Comparison of ENCODE assay signal across 10 cellular contexts in the genomic region with DNA sequence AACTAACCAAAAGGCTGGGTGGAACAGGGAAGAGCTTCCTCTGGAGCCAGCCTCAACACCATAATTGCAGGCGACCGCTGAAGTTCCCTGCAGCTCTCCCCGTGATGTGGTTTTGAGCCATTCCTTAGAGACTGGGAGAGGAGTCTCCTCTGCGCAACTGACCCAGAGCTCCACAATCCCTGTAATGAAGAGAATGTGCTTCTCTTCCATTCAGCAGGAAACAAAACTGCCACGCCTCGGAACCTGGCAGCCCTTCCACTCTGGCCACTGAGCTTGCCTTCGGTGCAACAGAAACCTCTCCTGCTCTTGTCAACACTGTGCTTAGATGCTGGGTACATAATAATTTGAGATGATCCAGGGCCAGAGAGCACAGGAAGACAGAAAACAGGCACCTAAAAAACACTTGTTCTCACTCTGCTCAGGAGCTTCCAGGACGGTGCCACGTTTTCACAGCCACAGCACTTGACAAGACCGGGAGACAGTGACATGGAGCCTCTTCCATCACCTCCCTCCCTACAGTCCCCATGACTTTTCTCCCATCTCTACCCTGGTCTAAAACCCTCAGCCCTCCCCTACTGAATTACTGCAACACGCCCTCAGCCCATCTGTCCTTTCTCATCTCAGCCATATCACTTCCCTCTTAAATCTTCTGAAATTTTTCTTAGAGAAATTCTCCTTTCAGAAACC.
DNase-seq lines count a peak whose midpoint lies in the region; ATAC-seq and TF ChIP-seq lines count a peak whose summit lies in the region.
"Had no signal": no experiment of that assay in that cellular context is flagged by ENCODE, and none has a peak within 500 bp of the region (broad histone marks: within the 10 kb centered on the region; RNA-seq: fewer than 3 reads in every experiment).

No MANE protein-coding gene starts in this region.

- no peaks in the 10 kb centered on the region for H3K79me2 ChIP-seq in OCI-LY7 (ENCODE audit: insufficient read depth, low read depth, low read length)

- TF ChIP-seq EP300 in upper lobe of left lung (IDR thresholded peaks at IDR 0.05), result no peak

- TF ChIP-seq CTCF in lung (IDR thresholded peaks at IDR 0.05; ENCODE audit: control extremely low read depth, extremely low read depth), result no peak
- no peak for TF ChIP-seq CTCF in upper lobe of left lung (IDR thresholded peaks at IDR 0.05)
- no peak for TF ChIP-seq CTCF in OCI-LY7 (conservative IDR thresholded peaks at IDR 0.05; ENCODE audit: low read length)

- H4K20me1 ChIP-seq in OCI-LY7 (ENCODE audit: insufficient read depth, low read length), result no peaks in the 10 kb centered on the region

- BruUV-seq in OCI-LY7 (replicated peaks; lab: Mats Ljungman, UMichigan), result no TSS peak

- ATAC-seq in lung (ENCODE audit: insufficient read depth, low FRiP score) (peak; percentile 17), upper lobe of left lung (ENCODE audit: low FRiP score in 2 of 2) (peak in 1 of 2 donors; percentile 61), HG02973 (IDR thresholded peaks at IDR 0.05; ENCODE audit: unreplicated experiment) (no peak)

- peak; percentile 46 for DNase-seq in NCI-H82 (lab: John Stamatoyannopoulos, UW)
- no peak for DNase-seq in NCI-H82 treated with DMSO at 0.1 percent for 48 hours (lab: John Stamatoyannopoulos, UW; ENCODE audit: unreplicated experiment)
- peak; percentile 35 for DNase-seq in lung (ENCODE audit: low spot score)
- peak in 1 of 2 donors; percentile 30 for DNase-seq in upper lobe of left lung
- DNase-seq in OCI-LY7 (ENCODE audit: low spot score), result no peak
- no peak for DNase-seq in central memory CD4-positive, alpha-beta T cell
- DNase-seq: C1 segment of cervical spinal cord, NCI-H1436 had no signal

- H3K36me3 ChIP-seq in lung (ENCODE audit: control insufficient read depth in 2 of 2, insufficient read depth in 2 of 2, low read length in 2 of 2), result no peaks in the 10 kb centered on the region
- H3K36me3 ChIP-seq in upper lobe of left lung, result no peaks in the 10 kb centered on the region
- H3K36me3 ChIP-seq in OCI-LY7 (ENCODE audit: insufficient read depth, low read length), result no peaks in the 10 kb centered on the region

- no peaks in the 10 kb centered on the region for H3K9me2 ChIP-seq in OCI-LY7 (ENCODE audit: insufficient read depth, low read length)

- POLR2A ChIA-PET in OCI-LY7 (lab: Charles Lee), result interaction anchor here (0.6 kb wide), 1 partner anchor 247 kb away, joined by 3 read pairs; no protein-coding TSS in a partner anchor

- WGBS in lung, 2 donors, result 48 to 79% methylated on average over 11 of the region's 11 CpGs
- WGBS in upper lobe of left lung, 2 donors, result 45 to 51% methylated on average over 7 to 11 of the region's 11 CpGs

- H2AFZ ChIP-seq in OCI-LY7 (ENCODE audit: low read length), result no peak overlapping the region

- TF ChIP-seq POLR2A in upper lobe of left lung (IDR thresholded peaks at IDR 0.05), result no peak

- CTCF ChIA-PET in OCI-LY7 (lab: Charles Lee; ENCODE audit: unreplicated experiment), result no interaction called here

- no peak overlapping the region for H3K4me2 ChIP-seq in OCI-LY7 (ENCODE audit: low read length)

- H3K4me1 ChIP-seq in lung (ENCODE audit: control insufficient read depth in 2 of 2, insufficient read depth in 2 of 2, low read length in 2 of 2), result peaks cover 7 to 31% of the 10 kb centered on the region in 2 donors
- peaks cover 25 to 38% (median 32%) of the 10 kb centered on the region in 4 donors for H3K4me1 ChIP-seq in upper lobe of left lung
- H3K4me1 ChIP-seq in OCI-LY7 (ENCODE audit: insufficient read depth, low read length, poor library complexity, severe bottlenecking), result no peaks in the 10 kb centered on the region

- no peak overlapping the region for H3K4me3 ChIP-seq in lung
- no peak overlapping the region for H3K4me3 ChIP-seq in upper lobe of left lung
- no peak overlapping the region for H3K4me3 ChIP-seq in OCI-LY7 (ENCODE audit: low read depth, low read length, poor library complexity, severe bottlenecking)

- peak overlapping the region; percentile 39 for H3K27ac ChIP-seq in cingulate gyrus (ENCODE audit: low read depth, low read length)
- peak overlapping the region in 1 of 2 donors; percentile 63 for H3K27ac ChIP-seq in lung (ENCODE audit: low read depth in 1 of 2, low read length in 1 of 2)
- H3K27ac ChIP-seq in upper lobe of left lung, result peak overlapping the region in 3 of 4 donors; percentile 28 to 65 (median 46)
- no peak overlapping the region for H3K27ac ChIP-seq in OCI-LY7 (ENCODE audit: low read depth, low read length, poor library complexity, severe bottlenecking)

- intact Hi-C loops in OCI-LY7 (cut with micrococcal nuclease; ENCODE audit: unreplicated experiment), result no loop called here

- H3K9me3 ChIP-seq in lung (ENCODE audit: control insufficient read depth in 2 of 2, insufficient read depth in 1 of 2, low read length in 1 of 2), result no peaks in the 10 kb centered on the region
- H3K9me3 ChIP-seq in upper lobe of left lung, result no peaks in the 10 kb centered on the region
- H3K9me3 ChIP-seq in OCI-LY7 (ENCODE audit: low read length), result no peaks in the 10 kb centered on the region

- H3K27me3 ChIP-seq in lung (ENCODE audit: control insufficient read depth, insufficient read depth) (no peaks in the 10 kb centered on the region), upper lobe of left lung (no peaks in the 10 kb centered on the region)

Comparison
In these comparisons a context has a peak if more than half of its experiments do, and no peak if none do; other contexts are left out.
1. DNase-seq: peak in NCI-H82 (single experiment) and lung (single experiment); none in NCI-H82 treated with DMSO at 0.1 percent for 48 hours (single experiment), OCI-LY7 (single experiment) and central memory CD4-positive, alpha-beta T cell (single experiment).